ENCODE assay signal across 20 cellular contexts in genomic region chr3:18717588-18717987, GRCh38.
DNase-seq lines count a peak whose midpoint lies in the region; ATAC-seq and TF ChIP-seq lines count a peak whose summit lies in the region.
"Had no signal": no experiment of that assay in that cellular context is flagged by ENCODE, and none has a peak within 500 bp of the region (broad histone marks: within the 10 kb centered on the region; RNA-seq: fewer than 3 reads in every experiment).

No MANE protein-coding gene starts in this region.

- DNase-seq in activated CD4-positive, CD25-positive, alpha-beta regulatory T cell treated with anti-CD3 and anti-CD28 coated beads, Interleukin-2, amount 50 U/mL, for 72 hours = no peak
- no peak for DNase-seq in activated CD8-positive, alpha-beta T cell treated with anti-CD3 and anti-CD28 coated beads for 36 hours
- DNase-seq in natural killer cell (no peak), SW 1271 (lab: John Stamatoyannopoulos, UW) (no peak)
- DNase-seq: activated CD8-positive, alpha-beta memory T cell treated with anti-CD3 and anti-CD28 coated beads, Interleukin-2, amount 50 U/mL, for 48 hours; amygdala; central memory CD4-positive, alpha-beta T cell; DMS153; head of caudate nucleus; MM.1S; NCI-H187; spleen; transverse colon had no signal

- ATAC-seq in activated CD4-positive, CD25-positive, alpha-beta regulatory T cell treated with anti-CD3 and anti-CD28 coated beads, Interleukin-2, amount 50 U/mL, for 24 hours = peak; percentile 56 to 57
- ATAC-seq in GM18519 (IDR thresholded peaks at IDR 0.05; ENCODE audit: low FRiP score, unreplicated experiment) (peak; percentile 69), natural killer cell (no peak), GM18858 (IDR thresholded peaks at IDR 0.05; ENCODE audit: unreplicated experiment) (no peak), HG02678 (IDR thresholded peaks at IDR 0.05; ENCODE audit: unreplicated experiment) (no peak)
- ATAC-seq in activated CD8-positive, alpha-beta T cell treated with anti-CD3 and anti-CD28 coated beads for 36 hours = peak; percentile 54

- peak overlapping the region; percentile 97 for H3K27ac Mint-ChIP-seq in activated CD8-positive, alpha-beta T cell treated with anti-CD3 and anti-CD28 coated beads for 36 hours
- H3K27ac Mint-ChIP-seq in natural killer cell = peak overlapping the region; percentile 9 to 79
- H3K27ac Mint-ChIP-seq: IgD-negative memory B cell, nephron, progenitor cell of endocrine pancreas had no signal

- peaks cover 74% of the 10 kb centered on the region for H3K4me1 Mint-ChIP-seq in activated CD8-positive, alpha-beta T cell treated with anti-CD3 and anti-CD28 coated beads for 36 hours (ENCODE audit: low read depth)
- peaks cover 56 to 58% of the 10 kb centered on the region in 2 donors for H3K4me1 Mint-ChIP-seq in natural killer cell
- H3K4me1 Mint-ChIP-seq: nephron had no signal

- H3K9me3 Mint-ChIP-seq in activated CD8-positive, alpha-beta T cell treated with anti-CD3 and anti-CD28 coated beads for 36 hours = peaks cover 13% of the 10 kb centered on the region
- H3K9me3 Mint-ChIP-seq in natural killer cell = peaks cover 5 to 6% of the 10 kb centered on the region in 2 donors
- H3K9me3 Mint-ChIP-seq: nephron had no signal

- POLR2A ChIA-PET in activated CD8-positive, alpha-beta T cell treated with anti-CD3 and anti-CD28 coated beads for 36 hours (lab: Charles Lee) = interaction anchor here (1.2 to 4.9 kb wide), 8 partner anchors 8 to 275 kb away, joined by 3 to 92 read pairs (median 5); no protein-coding TSS in a partner anchor

- CTCF ChIA-PET in activated CD8-positive, alpha-beta T cell treated with anti-CD3 and anti-CD28 coated beads for 36 hours (lab: Charles Lee) = interaction anchor here (1.0 to 7.2 kb wide), 5 partner anchors 22 to 280 kb away, joined by 3 to 69 read pairs (median 5); no protein-coding TSS in a partner anchor

- intact Hi-C loops in activated CD8-positive, alpha-beta T cell treated with anti-CD3 and anti-CD28 coated beads for 36 hours (cut with micrococcal nuclease) = loop anchor here (1.0 to 10.0 kb wide), 3 partner anchors 24 to 163 kb away; no protein-coding TSS in a partner anchor
- intact Hi-C loops in natural killer cell (cut with micrococcal nuclease) = no loop called here

- H3K4me3 Mint-ChIP-seq in activated CD8-positive, alpha-beta T cell treated with anti-CD3 and anti-CD28 coated beads for 36 hours = no peak overlapping the region
- H3K4me3 Mint-ChIP-seq in natural killer cell = peak overlapping the region; percentile 48
- H3K4me3 Mint-ChIP-seq: IgD-negative memory B cell, nephron had no signal

- H3K36me3 Mint-ChIP-seq in activated CD8-positive, alpha-beta T cell treated with anti-CD3 and anti-CD28 coated beads for 36 hours (ENCODE audit: low read depth) = peaks cover 58% of the 10 kb centered on the region
- H3K36me3 Mint-ChIP-seq in natural killer cell = peaks cover 21% of the 10 kb centered on the region

- TF ChIP-seq CTCF in activated CD8-positive, alpha-beta T cell treated with anti-CD3 and anti-CD28 coated beads for 36 hours (IDR thresholded peaks at IDR 0.05) = no peak
- TF ChIP-seq CTCF in natural killer cell (IDR thresholded peaks at IDR 0.05) = no peak

- no peaks in the 10 kb centered on the region for H3K27me3 Mint-ChIP-seq in activated CD8-positive, alpha-beta T cell treated with anti-CD3 and anti-CD28 coated beads for 36 hours
- H3K27me3 Mint-ChIP-seq in natural killer cell (ENCODE audit: low read depth in 2 of 2) = no peaks in the 10 kb centered on the region
- H3K27me3 Mint-ChIP-seq: progenitor cell of endocrine pancreas had no signal

Comparison
In these comparisons a context has a peak if more than half of its experiments do, and no peak if none do; other contexts are left out.
1. ATAC-seq: peak in activated CD4-positive, CD25-positive, alpha-beta regulatory T cell treated with anti-CD3 and anti-CD28 coated beads, Interleukin-2, amount 50 U/mL, for 24 hours (2 of 2), GM18519 (single experiment) and activated CD8-positive, alpha-beta T cell treated with anti-CD3 and anti-CD28 coated beads for 36 hours (single experiment); none in natural killer cell (0 of 3), GM18858 (single experiment) and HG02678 (single experiment).